Comparison of ENCODE assay signal across 8 cellular contexts in the genomic region with DNA sequence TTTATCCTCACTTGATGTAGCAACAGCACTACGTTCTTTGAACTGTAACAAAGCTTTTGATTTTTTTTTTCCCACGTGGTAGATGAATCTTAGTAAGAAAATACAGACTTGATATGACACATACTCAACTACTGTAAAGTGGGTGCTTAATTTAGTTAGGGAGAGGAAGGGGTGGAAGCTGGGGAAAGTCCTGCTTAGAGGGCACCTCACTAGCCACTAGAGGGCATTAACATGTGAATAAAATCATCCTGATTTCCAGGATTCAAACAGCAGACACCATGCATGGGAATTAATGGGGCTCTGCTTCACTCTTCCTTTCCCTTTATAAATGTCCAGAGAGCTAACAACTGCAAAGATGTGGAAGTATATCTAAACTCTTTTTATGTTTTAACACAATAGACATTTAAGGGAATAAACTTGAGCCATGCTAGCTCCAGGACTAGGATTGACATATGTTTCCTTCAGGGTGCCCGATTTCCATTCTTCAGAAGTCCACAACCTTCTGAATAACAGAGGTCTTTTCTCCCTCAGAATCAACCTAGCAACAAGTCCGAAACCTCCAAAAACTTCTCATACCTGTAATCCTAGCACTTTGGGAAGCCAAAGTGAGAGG.
DNase-seq lines count a peak whose midpoint lies in the region; ATAC-seq, FAIRE-seq and TF ChIP-seq lines count a peak whose summit lies in the region.

No MANE protein-coding gene starts in this region.

- no TSS peak for BruUV-seq in GM12878 (replicated peaks; lab: Mats Ljungman, UMichigan)

- TF ChIP-seq CTCF in GM12878 (IDR thresholded peaks at IDR 0.05 in 2 of 3, conservative IDR thresholded peaks at IDR 0.05 in 1 of 3; ENCODE audit: control insufficient read depth in 2 of 3, extremely low read depth in 1 of 3, insufficient read depth in 1 of 3, low read depth in 3 of 3, low read length in 3 of 3) (peak; percentile 55 to 63 (median 60)), kidney (IDR thresholded peaks at IDR 0.05; ENCODE audit: borderline replicate concordance, extremely low read depth, insufficient read depth) (peak; percentile 61), tibial nerve (IDR thresholded peaks at IDR 0.05) (peak; percentile 51 to 69 (median 60))

- ATAC-seq in Right ventricle myocardium inferior = peak; percentile 72
- peak; percentile 46 for ATAC-seq in GM12878
- no peak for ATAC-seq in HG03025 (IDR thresholded peaks at IDR 0.05; ENCODE audit: low FRiP score, unreplicated experiment)

- peak; percentile 37 for TF ChIP-seq RAD21 in GM12878 (IDR thresholded peaks at IDR 0.05; ENCODE audit: insufficient read depth, low read depth, low read length)

- SMC1A ChIA-PET in GM12878 (lab: Charles Lee; ENCODE audit: uncharacterized antibody, unreplicated experiment) = interaction anchor here (0.7 to 10.2 kb wide), 47 partner anchors 9 to 329 kb away, joined by 3 to 135 read pairs (median 7); a partner anchor contains a TSS

- no peaks in the 10 kb centered on the region for H3K79me2 ChIP-seq in GM12878 (ENCODE audit: control insufficient read depth, insufficient read depth, low read length)

- no peaks in the 10 kb centered on the region for H3K27me3 ChIP-seq in GM12878 (replicated peaks in 1 of 2; ENCODE audit: control insufficient read depth in 2 of 2, insufficient read depth in 2 of 2, low read length in 1 of 2)
- H3K27me3 ChIP-seq in tibial nerve = no peaks in the 10 kb centered on the region

- POLR2A ChIA-PET in GM12878 (lab: Charles Lee) = interaction anchor here (0.7 to 4.4 kb wide), 13 partner anchors 15 to 252 kb away, joined by 3 to 14 read pairs (median 4); no protein-coding TSS in a partner anchor

- no peaks in the 10 kb centered on the region for H3K9me3 ChIP-seq in GM12878 (replicated peaks; ENCODE audit: control insufficient read depth, insufficient read depth, low read length)
- no peaks in the 10 kb centered on the region for H3K9me3 ChIP-seq in kidney (ENCODE audit: control insufficient read depth in 1 of 2, low read length in 2 of 2)
- no peaks in the 10 kb centered on the region for H3K9me3 ChIP-seq in tibial nerve

- H4K20me1 ChIP-seq in GM12878 (ENCODE audit: control insufficient read depth, insufficient read depth) = no peaks in the 10 kb centered on the region

- H2AFZ ChIP-seq in GM12878 (ENCODE audit: control insufficient read depth, low read depth, low read length) = no peak overlapping the region

- WGBS in GM12878 (ENCODE audit: insufficient coverage, insufficient replicate concordance, low lambda C conversion rate, missing lambda C conversion rate) = 33% methylated on average over 4 of the region's 4 CpGs
- 64 to 70% methylated on average over 4 of the region's 4 CpGs for WGBS in tibial nerve, 2 donors

- peak overlapping the region; percentile 41; the same call in 1 of the 2 replicates for H3K27ac ChIP-seq in GM12878 (ENCODE audit: control insufficient read depth, insufficient read depth)
- no peak overlapping the region for H3K27ac ChIP-seq in kidney (ENCODE audit: low read depth in 2 of 2, low read length in 2 of 2)
- no peak overlapping the region for H3K27ac ChIP-seq in tibial nerve

- TF ChIP-seq EP300 in GM12878 (IDR thresholded peaks at IDR 0.05; ENCODE audit: borderline replicate concordance in 1 of 2, control insufficient read depth in 1 of 2, low read depth in 2 of 2, low read length in 2 of 2) (no peak), tibial nerve (IDR thresholded peaks at IDR 0.05) (no peak)

- H3K9ac ChIP-seq in GM12878 (ENCODE audit: control insufficient read depth, insufficient read depth, low read length) (no peak overlapping the region), kidney (ENCODE audit: low read length in 2 of 2) (no peak overlapping the region)

- intact Hi-C loops in Right ventricle myocardium inferior (cut with DNase I) = no loop called here
- intact Hi-C loops in cardiac septum (cut with DNase I) = loop anchor here (5.0 to 10.0 kb wide), 3 partner anchors 251 to 574 kb away; a partner anchor contains a TSS
- intact Hi-C loops in GM12878 (cut with micrococcal nuclease; ENCODE audit: unreplicated experiment) = loop anchor here (5.0 kb wide), 4 partner anchors 39 to 251 kb away; a partner anchor contains a TSS
- intact Hi-C loops in kidney (cut with DNase I) = loop anchor here (10.0 kb wide), 1 partner anchor 254 kb away; a partner anchor contains a TSS

- H3K4me1 ChIP-seq in GM12878 (ENCODE audit: control insufficient read depth, insufficient read depth, low read length) (peaks cover 47% of the 10 kb centered on the region), kidney (ENCODE audit: control insufficient read depth in 1 of 2, insufficient read depth in 1 of 2, low read depth in 1 of 2, low read length in 2 of 2) (peaks cover 5 to 12% of the 10 kb centered on the region in 2 donors), tibial nerve (peaks cover 0 to 43% (median 9%) of the 10 kb centered on the region in 4 donors)

- no peak for DNase-seq in Right ventricle myocardium inferior (ENCODE audit: missing footprints)
- DNase-seq in cardiac septum (ENCODE audit: low spot score) = no peak
- DNase-seq in NCI-H446 treated with DMSO at 0.1 percent for 48 hours (lab: John Stamatoyannopoulos, UW) = peak; percentile 23
- no peak for DNase-seq in GM12878 (ENCODE audit: low read depth, low spot score)
- no peak for DNase-seq in kidney
- peak in 1 of 2 donors; percentile 21 for DNase-seq in tibial nerve (ENCODE audit: low spot score in 2 of 2)
- no peak for DNase-seq in NCI-H2107 treated with DMSO at 0.1 percent for 48 hours (lab: John Stamatoyannopoulos, UW; ENCODE audit: unreplicated experiment)

- no peak for FAIRE-seq in GM12878 (lab: Jason Lieb, UNC)
- peak; percentile 6 for FAIRE-seq in kidney (lab: Jason Lieb, UNC)

- H3K4me2 ChIP-seq in GM12878 (ENCODE audit: control insufficient read depth, insufficient read depth) = peak overlapping the region; percentile 49; the same call in 1 of the 2 replicates

- RAD21 ChIA-PET in GM12878 (lab: Charles Lee; ENCODE audit: unreplicated experiment) = interaction anchor here (0.7 to 8.7 kb wide), 42 partner anchors 12 to 455 kb away, joined by 3 to 110 read pairs (median 6); a partner anchor contains a TSS

- H3K36me3 ChIP-seq in GM12878 (ENCODE audit: control insufficient read depth in 2 of 2, insufficient read depth in 2 of 2, low read length in 1 of 2) (0 out of 4 replicates have a peak, but pooled peaks cover 0 to 2% of the 10 kb centered on the region in 2 experiments), kidney (ENCODE audit: control insufficient read depth in 1 of 2, insufficient read depth in 2 of 2, low read length in 2 of 2) (peaks cover 0 to 8% of the 10 kb centered on the region in 2 donors), tibial nerve (no peaks in the 10 kb centered on the region)

- in situ Hi-C loops in GM12878 (cut with MboI) = loop anchor here (5.0 to 10.0 kb wide), 3 partner anchors 176 to 454 kb away; a partner anchor contains a TSS

- no peak for TF ChIP-seq POLR2A in GM12878 (IDR thresholded peaks at IDR 0.05; ENCODE audit: low read depth, low read length)
- no peak for TF ChIP-seq POLR2A in tibial nerve (IDR thresholded peaks at IDR 0.05)

- CTCF ChIA-PET in GM12878 (lab: Yijun Ruan, JAX) = interaction anchor here (0.6 to 10.6 kb wide), 64 partner anchors 8 to 261 kb away, joined by 3 to 203 read pairs (median 6); a partner anchor contains a TSS

- H3K4me3 ChIP-seq in GM12878 = no peak overlapping the region
- H3K4me3 ChIP-seq in kidney (ENCODE audit: low read length in 2 of 2) = no peak overlapping the region
- H3K4me3 ChIP-seq in tibial nerve = no peak overlapping the region

TF ChIP-seq in GM12878, 131 proteins besides CTCF, POLR2A, EP300 and RAD21:
- peak; percentile 9; the same call in 1 of the 2 replicates for TF ChIP-seq RUNX3 (IDR thresholded peaks at IDR 0.05; ENCODE audit: low read length)
- TF ChIP-seq SMC3 (IDR thresholded peaks at IDR 0.05; ENCODE audit: borderline replicate concordance, low read length) = peak; percentile 50; the same call in 1 of the 2 replicates
- TF ChIP-seq, protein P1, sequence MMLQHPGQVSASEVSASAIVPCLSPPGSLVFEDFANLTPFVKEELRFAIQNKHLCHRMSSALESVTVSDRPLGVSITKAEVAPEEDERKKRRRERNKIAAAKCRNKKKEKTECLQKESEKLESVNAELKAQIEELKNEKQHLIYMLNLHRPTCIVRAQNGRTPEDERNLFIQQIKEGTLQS (IDR thresholded peaks at IDR 0.05; ENCODE audit: borderline replicate concordance, extremely low read depth, low read depth, low read length) = no peak
- peak; percentile 59 for TF ChIP-seq EED (IDR thresholded peaks at IDR 0.05; ENCODE audit: low read depth)
- no peak for TF ChIP-seq BRCA1 (IDR thresholded peaks at IDR 0.05; ENCODE audit: low read depth, low read length)
- peak; percentile 29; the same call in 1 of the 2 replicates for TF ChIP-seq NFIC (IDR thresholded peaks at IDR 0.05; ENCODE audit: low read depth, low read length)
- TF ChIP-seq, protein P2, sequence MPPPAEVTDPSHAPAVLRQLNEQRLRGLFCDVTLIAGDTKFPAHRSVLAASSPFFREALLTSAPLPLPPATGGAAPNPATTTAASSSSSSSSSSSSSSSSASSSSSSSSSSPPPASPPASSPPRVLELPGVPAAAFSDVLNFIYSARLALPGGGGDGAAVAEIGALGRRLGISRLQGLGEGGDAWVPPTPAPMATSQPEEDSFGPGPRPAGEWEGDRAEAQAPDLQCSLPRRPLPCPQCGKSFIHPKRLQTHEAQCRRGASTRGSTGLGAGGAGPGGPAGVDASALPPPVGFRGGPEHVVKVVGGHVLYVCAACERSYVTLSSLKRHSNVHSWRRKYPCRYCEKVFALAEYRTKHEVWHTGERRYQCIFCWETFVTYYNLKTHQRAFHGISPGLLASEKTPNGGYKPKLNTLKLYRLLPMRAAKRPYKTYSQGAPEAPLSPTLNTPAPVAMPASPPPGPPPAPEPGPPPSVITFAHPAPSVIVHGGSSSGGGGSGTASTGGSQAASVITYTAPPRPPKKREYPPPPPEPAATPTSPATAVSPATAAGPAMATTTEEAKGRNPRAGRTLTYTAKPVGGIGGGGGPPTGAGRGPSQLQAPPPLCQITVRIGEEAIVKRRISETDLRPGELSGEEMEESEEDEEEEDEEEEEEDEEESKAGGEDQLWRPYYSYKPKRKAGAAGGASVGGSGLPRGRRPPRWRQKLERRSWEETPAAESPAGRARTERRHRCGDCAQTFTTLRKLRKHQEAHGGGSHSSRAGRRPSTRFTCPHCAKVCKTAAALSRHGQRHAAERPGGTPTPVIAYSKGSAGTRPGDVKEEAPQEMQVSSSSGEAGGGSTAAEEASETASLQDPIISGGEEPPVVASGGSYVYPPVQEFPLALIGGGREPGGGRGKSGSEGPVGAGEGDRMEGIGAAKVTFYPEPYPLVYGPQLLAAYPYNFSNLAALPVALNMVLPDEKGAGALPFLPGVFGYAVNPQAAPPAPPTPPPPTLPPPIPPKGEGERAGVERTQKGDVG (CRISPR knock-in tag; IDR thresholded peaks at IDR 0.05) = no peak
